ENCODE assay signal across 8 cellular contexts in genomic region chr9:35757527-35758275, GRCh38. TPM values are rescaled to one million over a fixed set of nuclear protein-coding genes. Genes with fewer than 3 reads are reported as not detected.
DNase-seq lines count a peak whose midpoint lies in the region; ATAC-seq and TF ChIP-seq lines count a peak whose summit lies in the region.

No MANE protein-coding gene starts in this region.

- no peak for TF ChIP-seq CTCF in gastrocnemius medialis (IDR thresholded peaks at IDR 0.05 in 4 of 5, conservative IDR thresholded peaks at IDR 0.05 in 1 of 5)

- H3K27me3 Mint-ChIP-seq in activated T-cell treated with anti-CD3 and anti-CD28 coated beads, Interleukin-2, amount 50 U/mL, for 72 hours (ENCODE audit: low read depth), result no peaks in the 10 kb centered on the region

- H3K9me3 ChIP-seq in right cardiac atrium (ENCODE audit: control insufficient read depth, low read length), result no peaks in the 10 kb centered on the region
- H3K9me3 ChIP-seq in gastrocnemius medialis, result no peaks in the 10 kb centered on the region

- WGBS in right cardiac atrium, result 3% methylated on average over 5 of the region's 5 CpGs

- peak; percentile 23 for DNase-seq in CD1c-positive myeloid dendritic cell (ENCODE audit: extremely low spot score)
- no peak for DNase-seq in activated T-cell treated with anti-CD3 and anti-CD28 coated beads, Interleukin-2, amount 50 U/mL, for 72 hours
- peak in 1 of 3 donors; percentile 72 for DNase-seq in right cardiac atrium
- DNase-seq in gastrocnemius medialis, result no peak
- DNase-seq in mesenteric fat pad (ENCODE audit: low spot score), result no peak
- no peak for DNase-seq in NK-92 treated with Interleukin-12 subunit alpha and Interleukin-12 subunit beta, amount 100 ng/mL, for 24 hours (lab: John Stamatoyannopoulos, UW)

- H3K27me3 ChIP-seq in right cardiac atrium (ENCODE audit: control insufficient read depth, insufficient read depth) (no peaks in the 10 kb centered on the region), gastrocnemius medialis (no peaks in the 10 kb centered on the region)

- peak overlapping the region; percentile 86 to 89 for H3K4me3 Mint-ChIP-seq in activated T-cell treated with anti-CD3 and anti-CD28 coated beads, Interleukin-2, amount 50 U/mL, for 72 hours

- H3K36me3 ChIP-seq in gastrocnemius medialis, result peaks cover 1 to 23% of the 10 kb centered on the region in 2 donors

- peak overlapping the region; percentile 58 for H3K4me3 ChIP-seq in right cardiac atrium (ENCODE audit: low read length)
- H3K4me3 ChIP-seq in gastrocnemius medialis, result peak overlapping the region; percentile 62 to 76 (median 68)

- in situ Hi-C loops in gastrocnemius medialis (cut with MboI; ENCODE audit: low sequenced_read_pairs in 4 of 4), result no loop called here

- no peak for TF ChIP-seq POLR2A in gastrocnemius medialis (IDR thresholded peaks at IDR 0.05)

- peaks cover 42% of the 10 kb centered on the region for H3K4me1 Mint-ChIP-seq in activated T-cell treated with anti-CD3 and anti-CD28 coated beads, Interleukin-2, amount 50 U/mL, for 72 hours (ENCODE audit: low read depth)

- peak overlapping the region; percentile 50 for H3K27ac ChIP-seq in right cardiac atrium (ENCODE audit: low read length)
- H3K27ac ChIP-seq in gastrocnemius medialis, result peak overlapping the region; percentile 81 to 95 (median 83)

- intact Hi-C loops in right cardiac atrium (cut with DNase I) (no loop called here), gastrocnemius medialis (cut with DNase I; ENCODE audit: low total_unique reads) (no loop called here)

- H3K27ac Mint-ChIP-seq in activated T-cell treated with anti-CD3 and anti-CD28 coated beads, Interleukin-2, amount 50 U/mL, for 72 hours, result peak overlapping the region; percentile 96

- H3K9me3 Mint-ChIP-seq in activated T-cell treated with anti-CD3 and anti-CD28 coated beads, Interleukin-2, amount 50 U/mL, for 72 hours, result no peaks in the 10 kb centered on the region

- H3K36me3 Mint-ChIP-seq in activated T-cell treated with anti-CD3 and anti-CD28 coated beads, Interleukin-2, amount 50 U/mL, for 72 hours (ENCODE audit: insufficient read depth in 2 of 2), result peaks cover 4 to 10% of the 10 kb centered on the region in 2 donors

- H3K4me1 ChIP-seq in right cardiac atrium (ENCODE audit: control insufficient read depth, insufficient read depth, low read length) (no peaks in the 10 kb centered on the region), gastrocnemius medialis (peaks cover 19 to 21% of the 10 kb centered on the region in 2 donors)

- ATAC-seq in GM19324 (IDR thresholded peaks at IDR 0.05; ENCODE audit: low FRiP score, unreplicated experiment) (peak; percentile 29), HG03521 (IDR thresholded peaks at IDR 0.05; ENCODE audit: unreplicated experiment) (peak; percentile 33), right cardiac atrium (peak; percentile 64 to 76), gastrocnemius medialis (peak; percentile 37 to 48)
- ATAC-seq in activated T-cell treated with anti-CD3 and anti-CD28 coated beads, Interleukin-2, amount 50 U/mL, for 72 hours (replicated peaks in 1 of 2), result peak; percentile 22 to 56

RNA-seq across cellular contexts. Expression of gene MSMP, which starts 3.6 kb away (rescaled TPM):
- not detected for total RNA-seq in activated T-cell treated with anti-CD3 and anti-CD28 coated beads, Interleukin-2, amount 50 U/mL, for 72 hours
- total RNA-seq in right cardiac atrium (not detected), gastrocnemius medialis (not detected), mesenteric fat pad (not detected)
- 0.27 TPM for polyA plus RNA-seq in right cardiac atrium

RNA-seq across cellular contexts. Expression of gene RGP1, which starts 8.6 kb away (rescaled TPM):
- 10 to 100 TPM; 32.5 TPM for total RNA-seq in activated T-cell treated with anti-CD3 and anti-CD28 coated beads, Interleukin-2, amount 50 U/mL, for 72 hours
- total RNA-seq in right cardiac atrium (10 to 100 TPM; 25.7 to 35.0 (median 30.4) TPM), gastrocnemius medialis (10 to 100 TPM; 22.0 to 41.1 (median 36.3) TPM), mesenteric fat pad (25.0 TPM)
- 17.7 TPM for polyA plus RNA-seq in right cardiac atrium

RNA-seq across cellular contexts. Expression of gene GBA2, which starts 8.7 kb away (rescaled TPM):
- 10 to 100 TPM; 37.7 to 38.4 TPM for total RNA-seq in activated T-cell treated with anti-CD3 and anti-CD28 coated beads, Interleukin-2, amount 50 U/mL, for 72 hours
- total RNA-seq in right cardiac atrium, result 100 to 1,000 TPM in 2 of 4 donors, 10 to 100 TPM in 2; 93.7 to 117 (median 102) TPM
- 70.3 TPM for polyA plus RNA-seq in right cardiac atrium
- total RNA-seq in gastrocnemius medialis, result 10 to 100 TPM; 47.3 to 63.2 (median 51.4) TPM
- 54.5 TPM for total RNA-seq in mesenteric fat pad

RNA-seq across cellular contexts. Expression of gene CREB3, which starts 25.2 kb away (rescaled TPM):
- 10 to 100 TPM; 30.7 to 33.1 TPM for total RNA-seq in activated T-cell treated with anti-CD3 and anti-CD28 coated beads, Interleukin-2, amount 50 U/mL, for 72 hours
- total RNA-seq in right cardiac atrium, result 10 to 100 TPM; 24.5 to 35.4 (median 25.7) TPM
- 29.6 TPM for polyA plus RNA-seq in right cardiac atrium
- 10 to 100 TPM; 17.8 to 39.6 (median 26.2) TPM for total RNA-seq in gastrocnemius medialis
- total RNA-seq in mesenteric fat pad, result 42.5 TPM

RNA-seq across cellular contexts. Expression of gene TLN1, which starts 25.7 kb away (rescaled TPM):
- total RNA-seq in activated T-cell treated with anti-CD3 and anti-CD28 coated beads, Interleukin-2, amount 50 U/mL, for 72 hours, result 100 to 1,000 TPM; 200 to 235 TPM
- 100 to 1,000 TPM; 263 to 375 (median 298) TPM for total RNA-seq in right cardiac atrium
- 171 TPM for polyA plus RNA-seq in right cardiac atrium
- 100 to 1,000 TPM; 106 to 256 (median 186) TPM for total RNA-seq in gastrocnemius medialis
- total RNA-seq in mesenteric fat pad, result 622 TPM
